In genomic region chr1:228368801-228369607, GRCh38 we compare ENCODE assay signal across 1 cellular context.
A peak's percentile ranks its signal among the peaks of the same experiment; 100 is the strongest.
TF ChIP-seq lines count a peak whose summit lies in the region.

No MANE protein-coding gene starts in this region.

TF ChIP-seq in K562, 482 proteins besides CTCF, POLR2A, EP300 and RAD21 (continued from another document and continues in another):
- TF ChIP-seq, protein P1, sequence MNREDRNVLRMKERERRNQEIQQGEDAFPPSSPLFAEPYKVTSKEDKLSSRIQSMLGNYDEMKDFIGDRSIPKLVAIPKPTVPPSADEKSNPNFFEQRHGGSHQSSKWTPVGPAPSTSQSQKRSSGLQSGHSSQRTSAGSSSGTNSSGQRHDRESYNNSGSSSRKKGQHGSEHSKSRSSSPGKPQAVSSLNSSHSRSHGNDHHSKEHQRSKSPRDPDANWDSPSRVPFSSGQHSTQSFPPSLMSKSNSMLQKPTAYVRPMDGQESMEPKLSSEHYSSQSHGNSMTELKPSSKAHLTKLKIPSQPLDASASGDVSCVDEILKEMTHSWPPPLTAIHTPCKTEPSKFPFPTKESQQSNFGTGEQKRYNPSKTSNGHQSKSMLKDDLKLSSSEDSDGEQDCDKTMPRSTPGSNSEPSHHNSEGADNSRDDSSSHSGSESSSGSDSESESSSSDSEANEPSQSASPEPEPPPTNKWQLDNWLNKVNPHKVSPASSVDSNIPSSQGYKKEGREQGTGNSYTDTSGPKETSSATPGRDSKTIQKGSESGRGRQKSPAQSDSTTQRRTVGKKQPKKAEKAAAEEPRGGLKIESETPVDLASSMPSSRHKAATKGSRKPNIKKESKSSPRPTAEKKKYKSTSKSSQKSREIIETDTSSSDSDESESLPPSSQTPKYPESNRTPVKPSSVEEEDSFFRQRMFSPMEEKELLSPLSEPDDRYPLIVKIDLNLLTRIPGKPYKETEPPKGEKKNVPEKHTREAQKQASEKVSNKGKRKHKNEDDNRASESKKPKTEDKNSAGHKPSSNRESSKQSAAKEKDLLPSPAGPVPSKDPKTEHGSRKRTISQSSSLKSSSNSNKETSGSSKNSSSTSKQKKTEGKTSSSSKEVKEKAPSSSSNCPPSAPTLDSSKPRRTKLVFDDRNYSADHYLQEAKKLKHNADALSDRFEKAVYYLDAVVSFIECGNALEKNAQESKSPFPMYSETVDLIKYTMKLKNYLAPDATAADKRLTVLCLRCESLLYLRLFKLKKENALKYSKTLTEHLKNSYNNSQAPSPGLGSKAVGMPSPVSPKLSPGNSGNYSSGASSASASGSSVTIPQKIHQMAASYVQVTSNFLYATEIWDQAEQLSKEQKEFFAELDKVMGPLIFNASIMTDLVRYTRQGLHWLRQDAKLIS (CRISPR knock-in tag; IDR thresholded peaks at IDR 0.05) = no peak
- TF ChIP-seq PRPF4 (IDR thresholded peaks at IDR 0.05; ENCODE audit: insufficient read depth, low read depth, low read length, poor library complexity, severe bottlenecking) = no peak
- TF ChIP-seq, protein P2, sequence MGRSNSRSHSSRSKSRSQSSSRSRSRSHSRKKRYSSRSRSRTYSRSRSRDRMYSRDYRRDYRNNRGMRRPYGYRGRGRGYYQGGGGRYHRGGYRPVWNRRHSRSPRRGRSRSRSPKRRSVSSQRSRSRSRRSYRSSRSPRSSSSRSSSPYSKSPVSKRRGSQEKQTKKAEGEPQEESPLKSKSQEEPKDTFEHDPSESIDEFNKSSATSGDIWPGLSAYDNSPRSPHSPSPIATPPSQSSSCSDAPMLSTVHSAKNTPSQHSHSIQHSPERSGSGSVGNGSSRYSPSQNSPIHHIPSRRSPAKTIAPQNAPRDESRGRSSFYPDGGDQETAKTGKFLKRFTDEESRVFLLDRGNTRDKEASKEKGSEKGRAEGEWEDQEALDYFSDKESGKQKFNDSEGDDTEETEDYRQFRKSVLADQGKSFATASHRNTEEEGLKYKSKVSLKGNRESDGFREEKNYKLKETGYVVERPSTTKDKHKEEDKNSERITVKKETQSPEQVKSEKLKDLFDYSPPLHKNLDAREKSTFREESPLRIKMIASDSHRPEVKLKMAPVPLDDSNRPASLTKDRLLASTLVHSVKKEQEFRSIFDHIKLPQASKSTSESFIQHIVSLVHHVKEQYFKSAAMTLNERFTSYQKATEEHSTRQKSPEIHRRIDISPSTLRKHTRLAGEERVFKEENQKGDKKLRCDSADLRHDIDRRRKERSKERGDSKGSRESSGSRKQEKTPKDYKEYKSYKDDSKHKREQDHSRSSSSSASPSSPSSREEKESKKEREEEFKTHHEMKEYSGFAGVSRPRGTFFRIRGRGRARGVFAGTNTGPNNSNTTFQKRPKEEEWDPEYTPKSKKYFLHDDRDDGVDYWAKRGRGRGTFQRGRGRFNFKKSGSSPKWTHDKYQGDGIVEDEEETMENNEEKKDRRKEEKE (IDR thresholded peaks at IDR 0.05; ENCODE audit: borderline replicate concordance in 1 of 2, control insufficient read depth in 1 of 2, low read depth in 2 of 2, low read length in 1 of 2) = no peak
- no peak for TF ChIP-seq GABPA (tag; conservative IDR thresholded peaks at IDR 0.05; ENCODE audit: low read depth)
- TF ChIP-seq HOXB6 (CRISPR knock-in tag; IDR thresholded peaks at IDR 0.05; ENCODE audit: borderline replicate concordance) = no peak
- 0 out of 2 replicates have a peak, but pooled peaks have one; percentile 7 for TF ChIP-seq HBP1 (CRISPR knock-in tag; IDR thresholded peaks at IDR 0.05)
- TF ChIP-seq ADNP (tag; IDR thresholded peaks at IDR 0.05) = no peak; the same call in 1 of the 2 replicates
- 0 out of 2 replicates have a peak, but pooled peaks have one; percentile 12 for TF ChIP-seq HMBOX1 (IDR thresholded peaks at IDR 0.05)
- peak; percentile 69 for TF ChIP-seq JUN (IDR thresholded peaks at IDR 0.05; ENCODE audit: borderline replicate concordance, low read depth, low read length)
- no peak for TF ChIP-seq JUN (CRISPR knock-in tag; IDR thresholded peaks at IDR 0.05; ENCODE audit: borderline replicate concordance)
- TF ChIP-seq, protein P3, sequence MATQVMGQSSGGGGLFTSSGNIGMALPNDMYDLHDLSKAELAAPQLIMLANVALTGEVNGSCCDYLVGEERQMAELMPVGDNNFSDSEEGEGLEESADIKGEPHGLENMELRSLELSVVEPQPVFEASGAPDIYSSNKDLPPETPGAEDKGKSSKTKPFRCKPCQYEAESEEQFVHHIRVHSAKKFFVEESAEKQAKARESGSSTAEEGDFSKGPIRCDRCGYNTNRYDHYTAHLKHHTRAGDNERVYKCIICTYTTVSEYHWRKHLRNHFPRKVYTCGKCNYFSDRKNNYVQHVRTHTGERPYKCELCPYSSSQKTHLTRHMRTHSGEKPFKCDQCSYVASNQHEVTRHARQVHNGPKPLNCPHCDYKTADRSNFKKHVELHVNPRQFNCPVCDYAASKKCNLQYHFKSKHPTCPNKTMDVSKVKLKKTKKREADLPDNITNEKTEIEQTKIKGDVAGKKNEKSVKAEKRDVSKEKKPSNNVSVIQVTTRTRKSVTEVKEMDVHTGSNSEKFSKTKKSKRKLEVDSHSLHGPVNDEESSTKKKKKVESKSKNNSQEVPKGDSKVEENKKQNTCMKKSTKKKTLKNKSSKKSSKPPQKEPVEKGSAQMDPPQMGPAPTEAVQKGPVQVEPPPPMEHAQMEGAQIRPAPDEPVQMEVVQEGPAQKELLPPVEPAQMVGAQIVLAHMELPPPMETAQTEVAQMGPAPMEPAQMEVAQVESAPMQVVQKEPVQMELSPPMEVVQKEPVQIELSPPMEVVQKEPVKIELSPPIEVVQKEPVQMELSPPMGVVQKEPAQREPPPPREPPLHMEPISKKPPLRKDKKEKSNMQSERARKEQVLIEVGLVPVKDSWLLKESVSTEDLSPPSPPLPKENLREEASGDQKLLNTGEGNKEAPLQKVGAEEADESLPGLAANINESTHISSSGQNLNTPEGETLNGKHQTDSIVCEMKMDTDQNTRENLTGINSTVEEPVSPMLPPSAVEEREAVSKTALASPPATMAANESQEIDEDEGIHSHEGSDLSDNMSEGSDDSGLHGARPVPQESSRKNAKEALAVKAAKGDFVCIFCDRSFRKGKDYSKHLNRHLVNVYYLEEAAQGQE (CRISPR knock-in tag; IDR thresholded peaks at IDR 0.05; ENCODE audit: low read depth) = no peak; the same call in 1 of the 2 replicates
- TF ChIP-seq HIVEP1 (CRISPR knock-in tag; IDR thresholded peaks at IDR 0.05) = no peak
- no peak for TF ChIP-seq MED1 (CRISPR knock-in tag; IDR thresholded peaks at IDR 0.05; ENCODE audit: borderline replicate concordance)
- TF ChIP-seq ZNF717 (CRISPR knock-in tag; IDR thresholded peaks at IDR 0.05) = no peak
- TF ChIP-seq, protein P4, sequence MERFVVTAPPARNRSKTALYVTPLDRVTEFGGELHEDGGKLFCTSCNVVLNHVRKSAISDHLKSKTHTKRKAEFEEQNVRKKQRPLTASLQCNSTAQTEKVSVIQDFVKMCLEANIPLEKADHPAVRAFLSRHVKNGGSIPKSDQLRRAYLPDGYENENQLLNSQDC (CRISPR knock-in tag; IDR thresholded peaks at IDR 0.05) = no peak
- TF ChIP-seq SIRT6 (IDR thresholded peaks at IDR 0.05; ENCODE audit: low read depth, low read length) = no peak
- no peak; the same call in 1 of the 2 replicates for TF ChIP-seq RB1 (IDR thresholded peaks at IDR 0.05; ENCODE audit: low read depth)
- TF ChIP-seq MTA1 (IDR thresholded peaks at IDR 0.05; ENCODE audit: borderline replicate concordance) = peak; percentile 81
- peak; percentile 59; the same call in 1 of the 2 replicates for TF ChIP-seq PHB2 (IDR thresholded peaks at IDR 0.05; ENCODE audit: low read depth)
- TF ChIP-seq ZNF696 (CRISPR knock-in tag; conservative IDR thresholded peaks at IDR 0.05) = no peak
- TF ChIP-seq, protein P5, sequence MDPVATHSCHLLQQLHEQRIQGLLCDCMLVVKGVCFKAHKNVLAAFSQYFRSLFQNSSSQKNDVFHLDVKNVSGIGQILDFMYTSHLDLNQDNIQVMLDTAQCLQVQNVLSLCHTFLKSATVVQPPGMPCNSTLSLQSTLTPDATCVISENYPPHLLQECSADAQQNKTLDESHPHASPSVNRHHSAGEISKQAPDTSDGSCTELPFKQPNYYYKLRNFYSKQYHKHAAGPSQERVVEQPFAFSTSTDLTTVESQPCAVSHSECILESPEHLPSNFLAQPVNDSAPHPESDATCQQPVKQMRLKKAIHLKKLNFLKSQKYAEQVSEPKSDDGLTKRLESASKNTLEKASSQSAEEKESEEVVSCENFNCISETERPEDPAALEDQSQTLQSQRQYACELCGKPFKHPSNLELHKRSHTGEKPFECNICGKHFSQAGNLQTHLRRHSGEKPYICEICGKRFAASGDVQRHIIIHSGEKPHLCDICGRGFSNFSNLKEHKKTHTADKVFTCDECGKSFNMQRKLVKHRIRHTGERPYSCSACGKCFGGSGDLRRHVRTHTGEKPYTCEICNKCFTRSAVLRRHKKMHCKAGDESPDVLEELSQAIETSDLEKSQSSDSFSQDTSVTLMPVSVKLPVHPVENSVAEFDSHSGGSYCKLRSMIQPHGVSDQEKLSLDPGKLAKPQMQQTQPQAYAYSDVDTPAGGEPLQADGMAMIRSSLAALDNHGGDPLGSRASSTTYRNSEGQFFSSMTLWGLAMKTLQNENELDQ (CRISPR knock-in tag; IDR thresholded peaks at IDR 0.05; ENCODE audit: borderline replicate concordance) = no peak
- no peak for TF ChIP-seq LARP7 (IDR thresholded peaks at IDR 0.05)
- TF ChIP-seq KAT8 (IDR thresholded peaks at IDR 0.05; ENCODE audit: low read depth) = no peak
- no peak for TF ChIP-seq ZNF408 (CRISPR knock-in tag; IDR thresholded peaks at IDR 0.05; ENCODE audit: low read depth)
- TF ChIP-seq, protein P6, sequence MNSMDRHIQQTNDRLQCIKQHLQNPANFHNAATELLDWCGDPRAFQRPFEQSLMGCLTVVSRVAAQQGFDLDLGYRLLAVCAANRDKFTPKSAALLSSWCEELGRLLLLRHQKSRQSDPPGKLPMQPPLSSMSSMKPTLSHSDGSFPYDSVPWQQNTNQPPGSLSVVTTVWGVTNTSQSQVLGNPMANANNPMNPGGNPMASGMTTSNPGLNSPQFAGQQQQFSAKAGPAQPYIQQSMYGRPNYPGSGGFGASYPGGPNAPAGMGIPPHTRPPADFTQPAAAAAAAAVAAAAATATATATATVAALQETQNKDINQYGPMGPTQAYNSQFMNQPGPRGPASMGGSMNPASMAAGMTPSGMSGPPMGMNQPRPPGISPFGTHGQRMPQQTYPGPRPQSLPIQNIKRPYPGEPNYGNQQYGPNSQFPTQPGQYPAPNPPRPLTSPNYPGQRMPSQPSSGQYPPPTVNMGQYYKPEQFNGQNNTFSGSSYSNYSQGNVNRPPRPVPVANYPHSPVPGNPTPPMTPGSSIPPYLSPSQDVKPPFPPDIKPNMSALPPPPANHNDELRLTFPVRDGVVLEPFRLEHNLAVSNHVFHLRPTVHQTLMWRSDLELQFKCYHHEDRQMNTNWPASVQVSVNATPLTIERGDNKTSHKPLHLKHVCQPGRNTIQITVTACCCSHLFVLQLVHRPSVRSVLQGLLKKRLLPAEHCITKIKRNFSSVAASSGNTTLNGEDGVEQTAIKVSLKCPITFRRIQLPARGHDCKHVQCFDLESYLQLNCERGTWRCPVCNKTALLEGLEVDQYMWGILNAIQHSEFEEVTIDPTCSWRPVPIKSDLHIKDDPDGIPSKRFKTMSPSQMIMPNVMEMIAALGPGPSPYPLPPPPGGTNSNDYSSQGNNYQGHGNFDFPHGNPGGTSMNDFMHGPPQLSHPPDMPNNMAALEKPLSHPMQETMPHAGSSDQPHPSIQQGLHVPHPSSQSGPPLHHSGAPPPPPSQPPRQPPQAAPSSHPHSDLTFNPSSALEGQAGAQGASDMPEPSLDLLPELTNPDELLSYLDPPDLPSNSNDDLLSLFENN (IDR thresholded peaks at IDR 0.05; ENCODE audit: low read depth in 2 of 2, low read length in 2 of 2) = peak in 1 of 2 experiments; percentile 71; a peak in 1 of 4 replicates
- peak; percentile 25; the same call in 1 of the 2 replicates for TF ChIP-seq ZNF197 (CRISPR knock-in tag; IDR thresholded peaks at IDR 0.05; ENCODE audit: low read depth)
- TF ChIP-seq ZNF518B (CRISPR knock-in tag; IDR thresholded peaks at IDR 0.05) = no peak
- TF ChIP-seq, protein P7, sequence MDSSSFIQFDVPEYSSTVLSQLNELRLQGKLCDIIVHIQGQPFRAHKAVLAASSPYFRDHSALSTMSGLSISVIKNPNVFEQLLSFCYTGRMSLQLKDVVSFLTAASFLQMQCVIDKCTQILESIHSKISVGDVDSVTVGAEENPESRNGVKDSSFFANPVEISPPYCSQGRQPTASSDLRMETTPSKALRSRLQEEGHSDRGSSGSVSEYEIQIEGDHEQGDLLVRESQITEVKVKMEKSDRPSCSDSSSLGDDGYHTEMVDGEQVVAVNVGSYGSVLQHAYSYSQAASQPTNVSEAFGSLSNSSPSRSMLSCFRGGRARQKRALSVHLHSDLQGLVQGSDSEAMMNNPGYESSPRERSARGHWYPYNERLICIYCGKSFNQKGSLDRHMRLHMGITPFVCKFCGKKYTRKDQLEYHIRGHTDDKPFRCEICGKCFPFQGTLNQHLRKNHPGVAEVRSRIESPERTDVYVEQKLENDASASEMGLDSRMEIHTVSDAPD (CRISPR knock-in tag; IDR thresholded peaks at IDR 0.05) = no peak
